In genomic region chr2:164706522-164706921, GRCh38 we compare ENCODE assay signal across 13 cellular contexts.
DNase-seq lines count a peak whose midpoint lies in the region; TF ChIP-seq lines count a peak whose summit lies in the region.
"Had no signal": no experiment of that assay in that cellular context is flagged by ENCODE, and none has a peak within 500 bp of the region (broad histone marks: within the 10 kb centered on the region; RNA-seq: fewer than 3 reads in every experiment).

No MANE protein-coding gene starts in this region.

- DNase-seq in ELR (ENCODE audit: low read depth) = peak; percentile 92
- DNase-seq in RWPE1 (ENCODE audit: low spot score) = peak; percentile 15
- peak; percentile 18 for DNase-seq in fibroblast of pulmonary artery (ENCODE audit: low read depth)
- no peak for DNase-seq in smooth muscle cell (lab: John Stamatoyannopoulos, UW; ENCODE audit: unreplicated experiment)
- DNase-seq in NCI-H2081 treated with DMSO at 0.1 percent for 48 hours (lab: John Stamatoyannopoulos, UW) = no peak
- DNase-seq in T-helper 2 cell = no peak
- DNase-seq in OCI-M2 (lab: John Stamatoyannopoulos, UW; ENCODE audit: unreplicated experiment) = no peak
- DNase-seq: activated CD8-positive, alpha-beta memory T cell treated with anti-CD3 and anti-CD28 coated beads, Interleukin-2, amount 50 U/mL, for 48 hours; activated naive CD4-positive, alpha-beta T cell treated with anti-CD3 and anti-CD28 coated beads, Interleukin-2, amount 50 U/mL, for 16 hours; left cardiac atrium; nephron progenitor cell; NK-92 treated with Interleukin-12 subunit alpha and Interleukin-12 subunit beta, amount 100 ng/mL, for 24 hours had no signal

- no peaks in the 10 kb centered on the region for H3K9me3 ChIP-seq in smooth muscle cell (replicated peaks; ENCODE audit: low read depth)

- CTCF ChIA-PET in RWPE1 (lab: Yijun Ruan, JAX) = interaction anchor here (0.7 kb wide), 1 partner anchor 252 kb away, joined by 5 read pairs; no protein-coding TSS in a partner anchor

- H3K4me3 ChIP-seq in fibroblast of pulmonary artery (replicated peaks; ENCODE audit: low read depth, low read length) = no peak overlapping the region
- no peak overlapping the region for H3K4me3 ChIP-seq in smooth muscle cell
- H3K4me3 ChIP-seq: skin epidermis had no signal

- H4K20me1 ChIP-seq in smooth muscle cell (ENCODE audit: low read depth) = no peaks in the 10 kb centered on the region

- no peak for TF ChIP-seq CTCF in RWPE1 (conservative IDR thresholded peaks at IDR 0.05; ENCODE audit: low read depth)
- TF ChIP-seq CTCF in fibroblast of pulmonary artery (IDR thresholded peaks at IDR 0.05; ENCODE audit: low read length, missing control alignments) = no peak
- TF ChIP-seq CTCF in smooth muscle cell (IDR thresholded peaks at IDR 0.05; ENCODE audit: borderline replicate concordance, insufficient read depth, poor library complexity, severe bottlenecking) = no peak

- H2AFZ ChIP-seq in smooth muscle cell (ENCODE audit: low read depth) = no peak overlapping the region

- H3K9ac ChIP-seq in smooth muscle cell (ENCODE audit: low read depth) = no peak overlapping the region

- H3K4me2 ChIP-seq in smooth muscle cell = no peak overlapping the region

- POLR2A ChIA-PET in RWPE1 (lab: Yijun Ruan, JAX; ENCODE audit: low non-redundant PET) = no interaction called here

- H3K4me1 ChIP-seq in smooth muscle cell (ENCODE audit: low read depth) = no peaks in the 10 kb centered on the region

- no peaks in the 10 kb centered on the region for H3K79me2 ChIP-seq in smooth muscle cell (ENCODE audit: low read depth)

- H3F3A ChIP-seq in smooth muscle cell (ENCODE audit: low read depth) = peaks cover 5% of the 10 kb centered on the region

- H3K27me3 ChIP-seq in smooth muscle cell (ENCODE audit: low read depth) = no peaks in the 10 kb centered on the region

- H3K36me3 ChIP-seq in smooth muscle cell (ENCODE audit: low read depth) = no peaks in the 10 kb centered on the region

- H3K27ac ChIP-seq in RWPE1 (no peak overlapping the region), smooth muscle cell (ENCODE audit: low read depth) (peak overlapping the region; percentile 67)
- H3K27ac ChIP-seq: skin epidermis had no signal

Comparison
In these comparisons a context has a peak if more than half of its experiments do, and no peak if none do; other contexts are left out.
1. DNase-seq: peak in ELR (single experiment), RWPE1 (single experiment) and fibroblast of pulmonary artery (single experiment); none in smooth muscle cell (single experiment), NCI-H2081 treated with DMSO at 0.1 percent for 48 hours (single experiment), T-helper 2 cell (0 of 5) and OCI-M2 (single experiment).